19 cellular contexts compared by ENCODE assay signal in genomic region chr7:99485094-99485493, GRCh38. TPM values are rescaled to one million over a fixed set of nuclear protein-coding genes. Genes with fewer than 3 reads are reported as not detected.
DNase-seq lines count a peak whose midpoint lies in the region; ATAC-seq and TF ChIP-seq lines count a peak whose summit lies in the region.
"Had no signal": no experiment of that assay in that cellular context is flagged by ENCODE, and none has a peak within 500 bp of the region (broad histone marks: within the 10 kb centered on the region; RNA-seq: fewer than 3 reads in every experiment).

No MANE protein-coding gene starts in this region.

- peak overlapping the region; percentile 1 for H3K27ac Mint-ChIP-seq in activated naive CD8-positive, alpha-beta T cell treated with anti-CD3 and anti-CD28 coated beads, Interleukin-2, amount 10 ng/mL, durations not matched to agents 7 days and 5 days
- H3K27ac Mint-ChIP-seq in activated naive CD8-positive, alpha-beta T cell treated with anti-CD3 and anti-CD28 coated beads for 36 hours = no peak overlapping the region
- peak overlapping the region; percentile 82 for H3K27ac Mint-ChIP-seq in T-helper 17 cell
- peak overlapping the region; percentile 74 for H3K27ac Mint-ChIP-seq in endothelial cell (ENCODE audit: unreplicated experiment)
- no peak overlapping the region for H3K27ac Mint-ChIP-seq in CD4-positive, alpha-beta T cell

- POLR2A ChIA-PET in activated naive CD8-positive, alpha-beta T cell treated with anti-CD3 and anti-CD28 coated beads, Interleukin-2, amount 10 ng/mL, durations not matched to agents 7 days and 5 days (lab: Charles Lee) = no interaction called here
- POLR2A ChIA-PET in CD4-positive, alpha-beta T cell (lab: Charles Lee) = no interaction called here

- H3K9me3 Mint-ChIP-seq in activated naive CD8-positive, alpha-beta T cell treated with anti-CD3 and anti-CD28 coated beads, Interleukin-2, amount 10 ng/mL, durations not matched to agents 7 days and 5 days = peaks cover 5% of the 10 kb centered on the region
- H3K9me3 Mint-ChIP-seq in activated naive CD8-positive, alpha-beta T cell treated with anti-CD3 and anti-CD28 coated beads for 36 hours = no peaks in the 10 kb centered on the region
- no peaks in the 10 kb centered on the region for H3K9me3 Mint-ChIP-seq in endothelial cell (ENCODE audit: unreplicated experiment)
- no peaks in the 10 kb centered on the region for H3K9me3 Mint-ChIP-seq in CD4-positive, alpha-beta T cell
- H3K9me3 Mint-ChIP-seq: IgD-negative memory B cell had no signal

- H3K4me3 Mint-ChIP-seq in activated naive CD8-positive, alpha-beta T cell treated with anti-CD3 and anti-CD28 coated beads, Interleukin-2, amount 10 ng/mL, durations not matched to agents 7 days and 5 days = no peak overlapping the region
- H3K4me3 Mint-ChIP-seq in activated naive CD8-positive, alpha-beta T cell treated with anti-CD3 and anti-CD28 coated beads for 36 hours = no peak overlapping the region
- H3K4me3 Mint-ChIP-seq in T-helper 17 cell (no peak overlapping the region), endothelial cell (ENCODE audit: unreplicated experiment) (peak overlapping the region; percentile 3)
- H3K4me3 Mint-ChIP-seq in CD4-positive, alpha-beta T cell = no peak overlapping the region
- H3K4me3 Mint-ChIP-seq: CD14-positive monocyte had no signal

- H3K27me3 ChIP-seq in CD4-positive, alpha-beta T cell (ENCODE audit: control insufficient read depth, insufficient read depth, low read length) = no peaks in the 10 kb centered on the region
- H3K27me3 ChIP-seq: SJCRH30 had no signal

- intact Hi-C loops in CD4-positive, alpha-beta T cell (cut with DNase I, micrococcal nuclease) = no loop called here

- CTCF ChIA-PET in CD4-positive, alpha-beta T cell (lab: Charles Lee) = no interaction called here

- no peak for DNase-seq in activated naive CD8-positive, alpha-beta T cell treated with anti-CD3 and anti-CD28 coated beads, Interleukin-2, amount 10 ng/mL, durations not matched to agents 7 days and 5 days
- no peak for DNase-seq in activated naive CD8-positive, alpha-beta T cell treated with anti-CD3 and anti-CD28 coated beads for 36 hours
- DNase-seq in T-helper 17 cell (no peak), endothelial cell (ENCODE audit: low spot score) (no peak), iPS-NIHi7 (ENCODE audit: extremely low spot score) (no peak)
- DNase-seq in stimulated activated CD4-positive, alpha-beta T cell treated with anti-CD3 and anti-CD28 coated beads, Interleukin-2, amount 100 ng/mL, for 24 hours = no peak
- no peak for DNase-seq in CD4-positive, alpha-beta T cell
- DNase-seq: ACHN, AML-193, DMS79, HCEC 1CT, MV-4-11, NCI-H1417 treated with DMSO at 0.1 percent for 48 hours, NCI-H1930, NCI-H69 had no signal

- H3K36me3 Mint-ChIP-seq in activated naive CD8-positive, alpha-beta T cell treated with anti-CD3 and anti-CD28 coated beads, Interleukin-2, amount 10 ng/mL, durations not matched to agents 7 days and 5 days = peaks cover 47% of the 10 kb centered on the region
- H3K36me3 Mint-ChIP-seq in activated naive CD8-positive, alpha-beta T cell treated with anti-CD3 and anti-CD28 coated beads for 36 hours = peaks cover 28% of the 10 kb centered on the region
- H3K36me3 Mint-ChIP-seq in T-helper 17 cell (ENCODE audit: low read depth) (no peaks in the 10 kb centered on the region), endothelial cell (ENCODE audit: low read depth, unreplicated experiment) (peaks cover 18% of the 10 kb centered on the region)
- peaks cover 62% of the 10 kb centered on the region for H3K36me3 Mint-ChIP-seq in CD4-positive, alpha-beta T cell (ENCODE audit: low read depth)

- no peaks in the 10 kb centered on the region for H3K4me1 Mint-ChIP-seq in activated naive CD8-positive, alpha-beta T cell treated with anti-CD3 and anti-CD28 coated beads, Interleukin-2, amount 10 ng/mL, durations not matched to agents 7 days and 5 days
- H3K4me1 Mint-ChIP-seq in activated naive CD8-positive, alpha-beta T cell treated with anti-CD3 and anti-CD28 coated beads for 36 hours = peaks cover 2% of the 10 kb centered on the region
- no peaks in the 10 kb centered on the region for H3K4me1 Mint-ChIP-seq in T-helper 17 cell
- H3K4me1 Mint-ChIP-seq in endothelial cell (ENCODE audit: unreplicated experiment) = no peaks in the 10 kb centered on the region
- no peaks in the 10 kb centered on the region for H3K4me1 Mint-ChIP-seq in CD4-positive, alpha-beta T cell (ENCODE audit: low read depth)
- H3K4me1 Mint-ChIP-seq: CD14-positive monocyte had no signal

- TF ChIP-seq CTCF in endothelial cell (IDR thresholded peaks at IDR 0.05; ENCODE audit: unreplicated experiment) = no peak
- no peak for TF ChIP-seq CTCF in CD4-positive, alpha-beta T cell (IDR thresholded peaks at IDR 0.05)

- no peaks in the 10 kb centered on the region for H3K9me3 ChIP-seq in T-helper 17 cell (ENCODE audit: control insufficient read depth, low read length, poor library complexity, severe bottlenecking)
- H3K9me3 ChIP-seq in CD4-positive, alpha-beta T cell (ENCODE audit: control insufficient read depth, low read length) = no peaks in the 10 kb centered on the region
- H3K9me3 ChIP-seq: SJCRH30 had no signal

- H3K27ac ChIP-seq in CD4-positive, alpha-beta T cell (ENCODE audit: low read depth, low read length) = no peak overlapping the region
- H3K27ac ChIP-seq: HL-60, SJCRH30 had no signal

- ATAC-seq in activated naive CD8-positive, alpha-beta T cell treated with anti-CD3 and anti-CD28 coated beads, Interleukin-2, amount 10 ng/mL, durations not matched to agents 7 days and 5 days (ENCODE audit: low read depth) = no peak
- ATAC-seq in T-helper 17 cell = no peak
- no peak for ATAC-seq in CD4-positive, alpha-beta T cell (ENCODE audit: poor library complexity)

- H3K27me3 Mint-ChIP-seq in activated naive CD8-positive, alpha-beta T cell treated with anti-CD3 and anti-CD28 coated beads, Interleukin-2, amount 10 ng/mL, durations not matched to agents 7 days and 5 days = no peaks in the 10 kb centered on the region
- no peaks in the 10 kb centered on the region for H3K27me3 Mint-ChIP-seq in activated naive CD8-positive, alpha-beta T cell treated with anti-CD3 and anti-CD28 coated beads for 36 hours
- H3K27me3 Mint-ChIP-seq in T-helper 17 cell (no peaks in the 10 kb centered on the region), endothelial cell (ENCODE audit: unreplicated experiment) (no peaks in the 10 kb centered on the region)
- no peaks in the 10 kb centered on the region for H3K27me3 Mint-ChIP-seq in CD4-positive, alpha-beta T cell
- H3K27me3 Mint-ChIP-seq: IgD-negative memory B cell had no signal

RNA-seq across cellular contexts. Expression of gene ZNF789, which starts 12.4 kb away (rescaled TPM):
- total RNA-seq in activated naive CD8-positive, alpha-beta T cell treated with anti-CD3 and anti-CD28 coated beads, Interleukin-2, amount 10 ng/mL, durations not matched to agents 7 days and 5 days = 10 to 100 TPM; 26.0 to 26.4 TPM
- 10 to 100 TPM; 12.6 to 14.8 TPM for total RNA-seq in activated naive CD8-positive, alpha-beta T cell treated with anti-CD3 and anti-CD28 coated beads for 36 hours
- total RNA-seq in T-helper 17 cell (10 to 100 TPM; 12.5 to 18.1 TPM), endothelial cell (ENCODE audit: unreplicated experiment) (17.1 TPM)
- 10 to 100 TPM; 11.5 to 13.5 TPM for total RNA-seq in CD4-positive, alpha-beta T cell

RNA-seq across cellular contexts. Expression of gene ZNF394, which starts 15.0 kb away (rescaled TPM):
- total RNA-seq in activated naive CD8-positive, alpha-beta T cell treated with anti-CD3 and anti-CD28 coated beads, Interleukin-2, amount 10 ng/mL, durations not matched to agents 7 days and 5 days = 10 to 100 TPM; 65.1 to 71.2 TPM
- total RNA-seq in activated naive CD8-positive, alpha-beta T cell treated with anti-CD3 and anti-CD28 coated beads for 36 hours = 10 to 100 TPM; 26.1 to 27.5 TPM
- total RNA-seq in T-helper 17 cell = 100 to 1,000 TPM; 189 to 198 TPM
- total RNA-seq in endothelial cell (ENCODE audit: unreplicated experiment) = 24.6 TPM
- total RNA-seq in CD4-positive, alpha-beta T cell = 100 to 1,000 TPM; 215 to 223 TPM

RNA-seq across cellular contexts. Expression of gene ATP5MF, which starts 19.1 kb away (rescaled TPM):
- 100 to 1,000 TPM; 338 to 377 TPM for total RNA-seq in activated naive CD8-positive, alpha-beta T cell treated with anti-CD3 and anti-CD28 coated beads, Interleukin-2, amount 10 ng/mL, durations not matched to agents 7 days and 5 days
- total RNA-seq in activated naive CD8-positive, alpha-beta T cell treated with anti-CD3 and anti-CD28 coated beads for 36 hours = 100 to 1,000 TPM; 457 to 476 TPM
- total RNA-seq in T-helper 17 cell = 100 to 1,000 TPM in 1 of 2 donors, 10 to 100 TPM in 1; 83.3 to 103 TPM
- total RNA-seq in endothelial cell (ENCODE audit: unreplicated experiment) = 281 TPM
- 10 to 100 TPM; 50.9 to 51.9 TPM for total RNA-seq in CD4-positive, alpha-beta T cell

RNA-seq across cellular contexts. Expression of gene ZKSCAN5, which starts 19.4 kb away (rescaled TPM):
- 10 to 100 TPM; 12.7 to 13.5 TPM for total RNA-seq in activated naive CD8-positive, alpha-beta T cell treated with anti-CD3 and anti-CD28 coated beads, Interleukin-2, amount 10 ng/mL, durations not matched to agents 7 days and 5 days
- 1 to 10 TPM; 8.0 to 8.3 TPM for total RNA-seq in activated naive CD8-positive, alpha-beta T cell treated with anti-CD3 and anti-CD28 coated beads for 36 hours
- total RNA-seq in T-helper 17 cell = 1 to 10 TPM; 4.4 to 4.6 TPM
- 17.8 TPM for total RNA-seq in endothelial cell (ENCODE audit: unreplicated experiment)
- total RNA-seq in CD4-positive, alpha-beta T cell = 1 to 10 TPM; 3.8 to 4.4 TPM

RNA-seq across cellular contexts. Expression of gene CPSF4, which starts 46.4 kb away (rescaled TPM):
- total RNA-seq in activated naive CD8-positive, alpha-beta T cell treated with anti-CD3 and anti-CD28 coated beads, Interleukin-2, amount 10 ng/mL, durations not matched to agents 7 days and 5 days = 10 to 100 TPM; 61.5 to 62.1 TPM
- 10 to 100 TPM; 70.0 to 70.1 TPM for total RNA-seq in activated naive CD8-positive, alpha-beta T cell treated with anti-CD3 and anti-CD28 coated beads for 36 hours
- total RNA-seq in T-helper 17 cell (10 to 100 TPM; 35.0 to 42.9 TPM), endothelial cell (ENCODE audit: unreplicated experiment) (40.5 TPM)
- total RNA-seq in CD4-positive, alpha-beta T cell = 10 to 100 TPM; 28.1 to 31.7 TPM

Comparison
In these comparisons a context has a peak if more than half of its experiments do, and no peak if none do; other contexts are left out.
1. H3K27ac Mint-ChIP-seq: peak in activated naive CD8-positive, alpha-beta T cell treated with anti-CD3 and anti-CD28 coated beads, Interleukin-2, amount 10 ng/mL, durations not matched to agents 7 days and 5 days (single experiment), T-helper 17 cell (single experiment) and endothelial cell (single experiment); none in activated naive CD8-positive, alpha-beta T cell treated with anti-CD3 and anti-CD28 coated beads for 36 hours (single experiment) and CD4-positive, alpha-beta T cell (single experiment).